In genomic region chr7:74284781-74285259, GRCh38 we compare ENCODE assay signal across 11 cellular contexts.
DNase-seq lines count a peak whose midpoint lies in the region; ATAC-seq lines count a peak whose summit lies in the region.
"Had no signal": no experiment of that assay in that cellular context is flagged by ENCODE, and none has a peak within 500 bp of the region (broad histone marks: within the 10 kb centered on the region; RNA-seq: fewer than 3 reads in every experiment).

No MANE protein-coding gene starts in this region.

- no peak for DNase-seq in caudate nucleus (lab: John Stamatoyannopoulos, UW)
- no peak for DNase-seq in AG08395 (ENCODE audit: low spot score)
- no peak for DNase-seq in T1000 (lab: John Stamatoyannopoulos, UW)
- DNase-seq in activated CD8-positive, alpha-beta memory T cell treated with anti-CD3 and anti-CD28 coated beads, Interleukin-2, amount 50 U/mL, for 48 hours = no peak
- DNase-seq: activated T-cell treated with anti-CD3 and anti-CD28 coated beads for 4 hours; effector CD4-positive, alpha-beta T cell had no signal

- no peaks in the 10 kb centered on the region for H3K36me3 ChIP-seq in BLaER1 treated with 17β-estradiol and CSF1 and Interleukin-3, amounts not matched to agents 10 nM and 100 nM

- H3K4me1 ChIP-seq in BLaER1 treated with 17β-estradiol and CSF1 and Interleukin-3, amounts not matched to agents 10 nM and 100 nM = peaks cover 53 to 67% (median 60%) of the 10 kb centered on the region in 10 experiments

- H3K27me3 ChIP-seq in BLaER1 treated with 17β-estradiol and CSF1 and Interleukin-3, amounts not matched to agents 10 nM and 100 nM = no peaks in the 10 kb centered on the region

- H3K4me3 ChIP-seq in BLaER1 treated with 17β-estradiol and CSF1 and Interleukin-3, amounts not matched to agents 10 nM and 100 nM = no peak overlapping the region
- H3K4me3 ChIP-seq: smooth muscle cell had no signal

- ATAC-seq in GM19023 (IDR thresholded peaks at IDR 0.05; ENCODE audit: unreplicated experiment) (peak; percentile 34), HG03442 (IDR thresholded peaks at IDR 0.05; ENCODE audit: unreplicated experiment) (peak; percentile 38), HG02885 (IDR thresholded peaks at IDR 0.05; ENCODE audit: poor library complexity, unreplicated experiment) (no peak)

- H3K9ac ChIP-seq in BLaER1 treated with 17β-estradiol and CSF1 and Interleukin-3, amounts not matched to agents 10 nM and 100 nM = no peak overlapping the region

- H3K27ac ChIP-seq in BLaER1 treated with 17β-estradiol and CSF1 and Interleukin-3, amounts not matched to agents 10 nM and 100 nM = no peak overlapping the region
- peak overlapping the region; percentile 19 for H3K27ac ChIP-seq in caudate nucleus (ENCODE audit: low read depth, low read length)

- peak overlapping the region; percentile 7 to 62 (median 46); a peak in 21 of 22 replicates for H3K4me2 ChIP-seq in BLaER1 treated with 17β-estradiol and CSF1 and Interleukin-3, amounts not matched to agents 10 nM and 100 nM
- H3K4me2 ChIP-seq: smooth muscle cell had no signal

- peaks cover 0 to 5% (median 1%) of the 10 kb centered on the region in 11 experiments; a peak in 12 of 22 replicates for H4K20me1 ChIP-seq in BLaER1 treated with 17β-estradiol and CSF1 and Interleukin-3, amounts not matched to agents 10 nM and 100 nM

- H3K9me3 ChIP-seq in BLaER1 treated with 17β-estradiol and CSF1 and Interleukin-3, amounts not matched to agents 10 nM and 100 nM (replicated peaks in 1 of 11) = no peaks in the 10 kb centered on the region
